ENCODE assay signal across 9 cellular contexts in the genomic region with DNA sequence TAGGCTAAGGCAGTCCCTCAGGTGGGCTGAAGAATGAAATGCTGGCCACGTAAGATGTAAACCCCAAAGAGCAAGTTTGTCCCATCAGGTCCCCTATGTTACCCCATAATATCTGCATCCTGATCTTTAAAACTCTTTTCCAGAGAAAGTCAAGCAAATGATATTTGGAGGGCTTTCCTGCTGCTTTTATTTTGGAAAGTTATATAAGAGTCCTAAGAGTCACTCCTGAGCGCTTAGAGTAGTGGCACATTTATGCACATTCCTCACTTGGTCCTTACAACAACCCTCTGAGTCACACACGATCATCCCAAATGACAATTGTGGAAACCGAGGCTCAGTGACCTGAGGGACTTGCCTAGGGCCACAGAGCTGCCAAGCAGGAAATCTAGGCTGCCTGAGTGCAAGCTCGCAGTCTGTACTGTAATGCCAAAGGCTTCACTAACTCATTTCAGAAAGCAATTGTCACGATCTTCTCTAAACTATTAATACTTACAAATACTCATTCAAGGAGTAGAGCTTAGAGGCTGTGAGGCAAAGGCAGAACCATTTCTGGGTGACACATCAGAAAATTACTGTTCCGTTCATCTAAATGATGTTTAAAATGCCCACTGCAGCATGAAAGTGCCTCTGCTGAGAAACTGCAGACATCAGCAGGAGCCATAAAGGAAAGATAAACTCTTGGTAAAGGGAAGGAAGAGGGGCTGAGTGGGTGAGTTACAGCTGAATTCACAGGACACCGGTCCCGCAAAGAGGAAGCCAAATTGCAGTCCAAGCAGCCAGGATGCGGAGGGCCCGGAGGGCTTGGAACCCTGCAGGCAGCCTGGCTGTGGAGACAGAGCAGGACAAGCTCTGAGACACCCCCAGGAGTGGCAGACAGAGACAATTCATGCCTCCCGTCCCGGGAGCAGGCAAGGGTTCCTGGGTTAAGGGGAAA. TPM values are rescaled to one million over a fixed set of nuclear protein-coding genes. Genes with fewer than 3 reads are reported as not detected.
DNase-seq lines count a peak whose midpoint lies in the region; ATAC-seq and TF ChIP-seq lines count a peak whose summit lies in the region.
"Had no signal": no experiment of that assay in that cellular context is flagged by ENCODE, and none has a peak within 500 bp of the region (broad histone marks: within the 10 kb centered on the region; RNA-seq: fewer than 3 reads in every experiment).

No MANE protein-coding gene starts in this region.

- H3K27ac Mint-ChIP-seq in T-helper 17 cell (peak overlapping the region; percentile 98), MCF 10A (ENCODE audit: low read depth, unreplicated experiment) (no peak overlapping the region)

- H3K4me1 Mint-ChIP-seq in T-helper 17 cell (peaks cover 74% of the 10 kb centered on the region), MCF 10A (ENCODE audit: insufficient read depth, unreplicated experiment) (peaks cover 32% of the 10 kb centered on the region)

- H3K9me3 ChIP-seq in T-helper 17 cell (ENCODE audit: control insufficient read depth, low read length, poor library complexity, severe bottlenecking) (no peaks in the 10 kb centered on the region), fibroblast of lung (ENCODE audit: control insufficient read depth, insufficient read depth, low read depth, low read length) (no peaks in the 10 kb centered on the region), parathyroid adenoma (ENCODE audit: control insufficient read depth, low read length) (no peaks in the 10 kb centered on the region)

- no peaks in the 10 kb centered on the region for H3K9me3 Mint-ChIP-seq in MCF 10A (ENCODE audit: unreplicated experiment)

- BruUV-seq in MCF 10A (replicated peaks; lab: Mats Ljungman, UMichigan): no TSS peak

- H2AFZ ChIP-seq in fibroblast of lung (ENCODE audit: low read length): no peak overlapping the region
- H2AFZ ChIP-seq in parathyroid adenoma: no peak overlapping the region

- DNase-seq in CD1c-positive myeloid dendritic cell (ENCODE audit: extremely low spot score) (peak; percentile 75), T-helper 17 cell (no peak), fibroblast of lung (ENCODE audit: low read depth in 2 of 2) (no peak), MCF 10A (ENCODE audit: unreplicated experiment) (no peak)
- DNase-seq in stimulated activated naive CD4-positive, alpha-beta T cell treated with Interleukin-2 at 50 U/mL for 16 hours (lab: John Stamatoyannopoulos, UW): no peak
- no peak for DNase-seq in effector CD8-positive, alpha-beta T cell (lab: John Stamatoyannopoulos, UW)
- DNase-seq: EL had no signal

- POLR2A ChIA-PET in MCF 10A (lab: Yijun Ruan, JAX): interaction anchor here (0.6 kb wide), 1 partner anchor 281 kb away, joined by 3 read pairs; no protein-coding TSS in a partner anchor

- H3K4me1 ChIP-seq in fibroblast of lung (ENCODE audit: control insufficient read depth, extremely low read depth, insufficient read depth, low read length): peaks cover 46% of the 10 kb centered on the region
- H3K4me1 ChIP-seq in parathyroid adenoma: peaks cover 6% of the 10 kb centered on the region

- H3K79me2 ChIP-seq in fibroblast of lung (ENCODE audit: control insufficient read depth, insufficient read depth, low read length) (peaks cover 76% of the 10 kb centered on the region), parathyroid adenoma (peaks cover 27% of the 10 kb centered on the region)

- no peak overlapping the region for H3K4me3 ChIP-seq in fibroblast of lung (replicated peaks in 1 of 4; ENCODE audit: control extremely low read depth in 1 of 4, insufficient read depth in 1 of 4, low read depth in 3 of 4, low read length in 4 of 4)
- H3K4me3 ChIP-seq in parathyroid adenoma (ENCODE audit: low read depth, low read length): no peak overlapping the region

- H3K27me3 Mint-ChIP-seq in T-helper 17 cell (no peaks in the 10 kb centered on the region), MCF 10A (ENCODE audit: insufficient read depth, unreplicated experiment) (no peaks in the 10 kb centered on the region)

- H3K27me3 ChIP-seq in fibroblast of lung (ENCODE audit: control insufficient read depth, insufficient read depth, low read length) (no peaks in the 10 kb centered on the region), parathyroid adenoma (ENCODE audit: control insufficient read depth, insufficient read depth, low read length) (no peaks in the 10 kb centered on the region)

- intact Hi-C loops in MCF 10A (cut with micrococcal nuclease): no loop called here

- CTCF ChIA-PET in MCF 10A (lab: Yijun Ruan, JAX): interaction anchor here (0.7 kb wide), 2 partner anchors 54 to 78 kb away, joined by 3 to 4 read pairs; no protein-coding TSS in a partner anchor

- no peaks in the 10 kb centered on the region for H3K36me3 ChIP-seq in fibroblast of lung (ENCODE audit: control insufficient read depth, insufficient read depth, low read length)
- no peaks in the 10 kb centered on the region for H3K36me3 ChIP-seq in parathyroid adenoma (ENCODE audit: control insufficient read depth, insufficient read depth, low read length)

- TF ChIP-seq CTCF in fibroblast of lung (conservative IDR thresholded peaks at IDR 0.05 in 1 of 2, IDR thresholded peaks at IDR 0.05 in 1 of 2; ENCODE audit: low read depth in 1 of 2, low read length in 2 of 2) (no peak), parathyroid adenoma (IDR thresholded peaks at IDR 0.05) (no peak), MCF 10A (IDR thresholded peaks at IDR 0.05; ENCODE audit: unreplicated experiment) (no peak)

- H4K20me1 ChIP-seq in fibroblast of lung (ENCODE audit: control insufficient read depth, extremely low read depth, insufficient read depth, low read length): peaks cover 1% of the 10 kb centered on the region

- ATAC-seq in T-helper 17 cell: peak; percentile 52
- no peak for ATAC-seq in GM18867 (IDR thresholded peaks at IDR 0.05; ENCODE audit: unreplicated experiment)

- no peaks in the 10 kb centered on the region for H3K36me3 Mint-ChIP-seq in T-helper 17 cell (ENCODE audit: low read depth)
- H3K36me3 Mint-ChIP-seq in MCF 10A (ENCODE audit: insufficient read depth, unreplicated experiment): peaks cover 10% of the 10 kb centered on the region

- H3K9ac ChIP-seq in fibroblast of lung (ENCODE audit: insufficient read depth, low read length): no peak overlapping the region
- H3K9ac ChIP-seq in parathyroid adenoma: no peak overlapping the region

- H3K4me2 ChIP-seq in fibroblast of lung (ENCODE audit: extremely low read depth, insufficient read depth, low read length) (peak overlapping the region; percentile 48), parathyroid adenoma (ENCODE audit: low read length) (peak overlapping the region; percentile 27)

- peak overlapping the region; percentile 2 for H3K27ac ChIP-seq in fibroblast of lung (ENCODE audit: insufficient read depth, low read length)
- H3K27ac ChIP-seq in parathyroid adenoma: peak overlapping the region; percentile 29

- H3K4me3 Mint-ChIP-seq in T-helper 17 cell (peak overlapping the region; percentile 86), MCF 10A (ENCODE audit: unreplicated experiment) (no peak overlapping the region)

RNA-seq across cellular contexts. Expression of a gene that starts 30.8 kb away (rescaled TPM):
- 100 to 1,000 TPM; 320 to 330 TPM for total RNA-seq in T-helper 17 cell
- 77.6 and 104 TPM in 2 replicates for total RNA-seq in fibroblast of lung
- polyA plus RNA-seq in fibroblast of lung: 495 and 519 TPM in 2 replicates
- polyA plus RNA-seq in fibroblast of lung (2012): 514 and 539 TPM in 2 replicates
- polyA minus RNA-seq in fibroblast of lung (ENCODE audit: low replicate concordance): 153 and 154 TPM in 2 replicates
- 252 and 259 TPM in 2 replicates for total RNA-seq in MCF 10A (2022)
